In genomic region chr20:43558412-43559146, GRCh38 we compare ENCODE assay signal across 1 cellular context.
TF ChIP-seq lines count a peak whose summit lies in the region.

SGK2 (plus strand) TSS chr20:43559027; CDS start chr20:43566496, 7,469 bp downstream.

TF ChIP-seq in HepG2, 621 proteins besides CTCF, POLR2A, EP300 and RAD21 (continued from another document and continues in another):
- TF ChIP-seq, protein P1, sequence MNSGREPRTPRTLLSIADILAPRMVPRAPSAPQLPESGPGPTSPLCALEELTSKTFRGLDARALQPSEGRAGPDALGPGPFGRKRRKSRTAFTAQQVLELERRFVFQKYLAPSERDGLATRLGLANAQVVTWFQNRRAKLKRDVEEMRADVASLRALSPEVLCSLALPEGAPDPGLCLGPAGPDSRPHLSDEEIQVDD (CRISPR knock-in tag; IDR thresholded peaks at IDR 0.05; ENCODE audit: borderline replicate concordance) = no peak; the same call in 1 of the 2 replicates
- TF ChIP-seq ESRRA (CRISPR knock-in tag; IDR thresholded peaks at IDR 0.05; ENCODE audit: low read depth) (peak; percentile 65; the same call in 1 of the 2 replicates), AGO2 (optimal IDR thresholded peaks at IDR 0.05; ENCODE audit: low read depth, low read length) (peak; percentile 33), BCL6 (CRISPR knock-in tag; IDR thresholded peaks at IDR 0.05) (peak; percentile 84), KLF9 (CRISPR knock-in tag; IDR thresholded peaks at IDR 0.05; ENCODE audit: low read depth) (0 out of 2 replicates have a peak, but pooled peaks have one; percentile 68), CHCHD3 (CRISPR knock-in tag; IDR thresholded peaks at IDR 0.05) (no peak; the same call in 1 of the 2 replicates), ZEB1 (IDR thresholded peaks at IDR 0.05; ENCODE audit: insufficient replicate concordance, low read depth) (peak; percentile 80), ZNF333 (CRISPR knock-in tag; IDR thresholded peaks at IDR 0.05; ENCODE audit: borderline replicate concordance) (peak; percentile 76; the same call in 1 of the 2 replicates), ZNF768 (CRISPR knock-in tag; IDR thresholded peaks at IDR 0.05) (no peak; the same call in 1 of the 2 replicates), NONO (IDR thresholded peaks at IDR 0.05) (no peak), NONO (CRISPR knock-in tag; conservative IDR thresholded peaks at IDR 0.05) (peak; percentile 14; the same call in 1 of the 2 replicates), HOXA3 (CRISPR knock-in tag; IDR thresholded peaks at IDR 0.05) (peak; percentile 87), PATZ1 (CRISPR knock-in tag; IDR thresholded peaks at IDR 0.05) (peak; percentile 51), SMC3 (IDR thresholded peaks at IDR 0.05; ENCODE audit: low read length) (peak; percentile 33), MATR3 (CRISPR knock-in tag; IDR thresholded peaks at IDR 0.05) (no peak), DR1 (CRISPR knock-in tag; IDR thresholded peaks at IDR 0.05) (peak; percentile 43), KDM5B (CRISPR knock-in tag; IDR thresholded peaks at IDR 0.05; ENCODE audit: borderline replicate concordance) (peak; percentile 62; the same call in 1 of the 2 replicates), ZFYVE20 (CRISPR knock-in tag; IDR thresholded peaks at IDR 0.05; ENCODE audit: borderline replicate concordance, low read depth) (peak; percentile 38; the same call in 1 of the 2 replicates), THYN1 (CRISPR knock-in tag; IDR thresholded peaks at IDR 0.05; ENCODE audit: borderline replicate concordance, low read depth) (no peak), RBM39 (IDR thresholded peaks at IDR 0.05; ENCODE audit: low read depth, low read length, poor library complexity, severe bottlenecking) (peak; percentile 78), FOXA1 (IDR thresholded peaks at IDR 0.05) (no peak), FOXA1 (CRISPR knock-in tag; IDR thresholded peaks at IDR 0.05) (0 out of 2 replicates have a peak, but pooled peaks have one; percentile 10), PITX1 (CRISPR knock-in tag; IDR thresholded peaks at IDR 0.05) (peak; percentile 69; the same call in 1 of the 2 replicates), ZNF737 (CRISPR knock-in tag; IDR thresholded peaks at IDR 0.05; ENCODE audit: borderline replicate concordance) (peak; percentile 97; the same call in 1 of the 2 replicates), RFXAP (CRISPR knock-in tag; IDR thresholded peaks at IDR 0.05; ENCODE audit: borderline replicate concordance) (0 out of 2 replicates have a peak, but pooled peaks have one; percentile 66), ZNF143 (CRISPR knock-in tag; IDR thresholded peaks at IDR 0.05) (peak; percentile 64; the same call in 1 of the 2 replicates), ZNF121 (CRISPR knock-in tag; IDR thresholded peaks at IDR 0.05) (peak; percentile 54; the same call in 1 of the 2 replicates), TAF1 (CRISPR knock-in tag; IDR thresholded peaks at IDR 0.05) (peak; percentile 88), PLSCR1 (CRISPR knock-in tag; IDR thresholded peaks at IDR 0.05; ENCODE audit: borderline replicate concordance) (peak; percentile 82; the same call in 1 of the 2 replicates), ZNF709 (CRISPR knock-in tag; IDR thresholded peaks at IDR 0.05) (peak; percentile 70; the same call in 1 of the 2 replicates), NRL (CRISPR knock-in tag; IDR thresholded peaks at IDR 0.05; ENCODE audit: borderline replicate concordance) (0 out of 2 replicates have a peak, but pooled peaks have one; percentile 50), ZNF556 (CRISPR knock-in tag; IDR thresholded peaks at IDR 0.05; ENCODE audit: borderline replicate concordance) (peak; percentile 41; the same call in 1 of the 2 replicates), ZNF546 (CRISPR knock-in tag; conservative IDR thresholded peaks at IDR 0.05) (peak; percentile 10; the same call in 1 of the 2 replicates), MYNN (CRISPR knock-in tag; IDR thresholded peaks at IDR 0.05; ENCODE audit: low read depth) (no peak), TFAP4 (IDR thresholded peaks at IDR 0.05; ENCODE audit: borderline replicate concordance, low read depth) (no peak; the same call in none of the 2 replicates), ZNF451 (CRISPR knock-in tag; IDR thresholded peaks at IDR 0.05) (peak; percentile 81; the same call in 1 of the 2 replicates), ZNF44 (CRISPR knock-in tag; IDR thresholded peaks at IDR 0.05) (peak; percentile 79; the same call in 1 of the 2 replicates), CSRNP1 (CRISPR knock-in tag; IDR thresholded peaks at IDR 0.05) (no peak), ZNF572 (CRISPR knock-in tag; IDR thresholded peaks at IDR 0.05) (peak; percentile 64; the same call in 1 of the 2 replicates), MAFK (conservative IDR thresholded peaks at IDR 0.05 in 1 of 2, IDR thresholded peaks at IDR 0.05 in 1 of 2; ENCODE audit: low read length in 2 of 2) (peak; percentile 87 to 96), ISX (CRISPR knock-in tag; conservative IDR thresholded peaks at IDR 0.05) (no peak), TEAD3 (CRISPR knock-in tag; optimal IDR thresholded peaks at IDR 0.05; ENCODE audit: borderline replicate concordance) (peak; percentile 57), ZNF263 (CRISPR knock-in tag; IDR thresholded peaks at IDR 0.05) (no peak; the same call in none of the 2 replicates), ZNF275 (CRISPR knock-in tag; IDR thresholded peaks at IDR 0.05; ENCODE audit: borderline replicate concordance) (no peak)
- TF ChIP-seq, protein P2, sequence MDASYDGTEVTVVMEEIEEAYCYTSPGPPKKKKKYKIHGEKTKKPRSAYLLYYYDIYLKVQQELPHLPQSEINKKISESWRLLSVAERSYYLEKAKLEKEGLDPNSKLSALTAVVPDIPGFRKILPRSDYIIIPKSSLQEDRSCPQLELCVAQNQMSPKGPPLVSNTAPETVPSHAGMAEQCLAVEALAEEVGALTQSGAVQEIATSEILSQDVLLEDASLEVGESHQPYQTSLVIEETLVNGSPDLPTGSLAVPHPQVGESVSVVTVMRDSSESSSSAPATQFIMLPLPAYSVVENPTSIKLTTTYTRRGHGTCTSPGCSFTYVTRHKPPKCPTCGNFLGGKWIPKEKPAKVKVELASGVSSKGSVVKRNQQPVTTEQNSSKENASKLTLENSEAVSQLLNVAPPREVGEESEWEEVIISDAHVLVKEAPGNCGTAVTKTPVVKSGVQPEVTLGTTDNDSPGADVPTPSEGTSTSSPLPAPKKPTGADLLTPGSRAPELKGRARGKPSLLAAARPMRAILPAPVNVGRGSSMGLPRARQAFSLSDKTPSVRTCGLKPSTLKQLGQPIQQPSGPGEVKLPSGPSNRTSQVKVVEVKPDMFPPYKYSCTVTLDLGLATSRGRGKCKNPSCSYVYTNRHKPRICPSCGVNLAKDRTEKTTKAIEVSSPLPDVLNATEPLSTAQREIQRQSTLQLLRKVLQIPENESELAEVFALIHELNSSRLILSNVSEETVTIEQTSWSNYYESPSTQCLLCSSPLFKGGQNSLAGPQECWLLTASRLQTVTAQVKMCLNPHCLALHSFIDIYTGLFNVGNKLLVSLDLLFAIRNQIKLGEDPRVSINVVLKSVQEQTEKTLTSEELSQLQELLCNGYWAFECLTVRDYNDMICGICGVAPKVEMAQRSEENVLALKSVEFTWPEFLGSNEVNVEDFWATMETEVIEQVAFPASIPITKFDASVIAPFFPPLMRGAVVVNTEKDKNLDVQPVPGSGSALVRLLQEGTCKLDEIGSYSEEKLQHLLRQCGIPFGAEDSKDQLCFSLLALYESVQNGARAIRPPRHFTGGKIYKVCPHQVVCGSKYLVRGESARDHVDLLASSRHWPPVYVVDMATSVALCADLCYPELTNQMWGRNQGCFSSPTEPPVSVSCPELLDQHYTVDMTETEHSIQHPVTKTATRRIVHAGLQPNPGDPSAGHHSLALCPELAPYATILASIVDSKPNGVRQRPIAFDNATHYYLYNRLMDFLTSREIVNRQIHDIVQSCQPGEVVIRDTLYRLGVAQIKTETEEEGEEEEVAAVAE (CRISPR knock-in tag; IDR thresholded peaks at IDR 0.05; ENCODE audit: borderline replicate concordance) = 0 out of 2 replicates have a peak, but pooled peaks have one; percentile 9
- TF ChIP-seq, protein P3, sequence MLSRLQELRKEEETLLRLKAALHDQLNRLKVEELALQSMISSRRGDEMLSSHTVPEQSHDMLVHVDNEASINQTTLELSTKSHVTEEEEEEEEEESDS (CRISPR knock-in tag; IDR thresholded peaks at IDR 0.05; ENCODE audit: borderline replicate concordance) = 0 out of 2 replicates have a peak, but pooled peaks have one; percentile 27
- TF ChIP-seq, protein P4, sequence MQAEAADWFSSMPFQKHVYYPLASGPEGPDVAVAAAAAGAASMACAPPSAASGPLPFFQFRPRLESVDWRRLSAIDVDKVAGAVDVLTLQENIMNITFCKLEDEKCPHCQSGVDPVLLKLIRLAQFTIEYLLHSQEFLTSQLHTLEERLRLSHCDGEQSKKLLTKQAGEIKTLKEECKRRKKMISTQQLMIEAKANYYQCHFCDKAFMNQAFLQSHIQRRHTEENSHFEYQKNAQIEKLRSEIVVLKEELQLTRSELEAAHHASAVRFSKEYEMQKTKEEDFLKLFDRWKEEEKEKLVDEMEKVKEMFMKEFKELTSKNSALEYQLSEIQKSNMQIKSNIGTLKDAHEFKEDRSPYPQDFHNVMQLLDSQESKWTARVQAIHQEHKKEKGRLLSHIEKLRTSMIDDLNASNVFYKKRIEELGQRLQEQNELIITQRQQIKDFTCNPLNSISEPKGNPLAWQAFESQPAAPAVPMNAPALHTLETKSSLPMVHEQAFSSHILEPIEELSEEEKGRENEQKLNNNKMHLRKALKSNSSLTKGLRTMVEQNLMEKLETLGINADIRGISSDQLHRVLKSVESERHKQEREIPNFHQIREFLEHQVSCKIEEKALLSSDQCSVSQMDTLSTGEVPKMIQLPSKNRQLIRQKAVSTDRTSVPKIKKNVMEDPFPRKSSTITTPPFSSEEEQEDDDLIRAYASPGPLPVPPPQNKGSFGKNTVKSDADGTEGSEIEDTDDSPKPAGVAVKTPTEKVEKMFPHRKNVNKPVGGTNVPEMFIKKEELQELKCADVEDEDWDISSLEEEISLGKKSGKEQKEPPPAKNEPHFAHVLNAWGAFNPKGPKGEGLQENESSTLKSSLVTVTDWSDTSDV (CRISPR knock-in tag; IDR thresholded peaks at IDR 0.05) = no peak
